In genomic region chr5:92554447-92555085, GRCh38 we compare ENCODE assay signal across 14 cellular contexts.
"Had no signal": no experiment of that assay in that cellular context is flagged by ENCODE, and none has a peak within 500 bp of the region (broad histone marks: within the 10 kb centered on the region; RNA-seq: fewer than 3 reads in every experiment).

No MANE protein-coding gene starts in this region.

- H3K27ac ChIP-seq: brain microvascular endothelial cell, parathyroid adenoma, testis, upper lobe of right lung had no signal

- H2AFZ ChIP-seq: parathyroid adenoma had no signal

- H3K36me3 ChIP-seq: brain microvascular endothelial cell, upper lobe of right lung had no signal

- H3K4me3 ChIP-seq: testis, upper lobe of right lung had no signal

- H3K4me1 ChIP-seq: parathyroid adenoma, upper lobe of right lung had no signal

- DNase-seq: activated CD4-positive, alpha-beta memory T cell treated with anti-CD3 and anti-CD28 coated beads for 36 hours; activated naive CD4-positive, alpha-beta T cell treated with Interleukin-2 at 50 U/mL for 16 hours; activated T-cell treated with anti-CD3 and anti-CD28 coated beads, Interleukin-2, amount 50 U/mL, for 72 hours; brain microvascular endothelial cell; hypothalamus; left colon; stimulated activated CD4-positive, alpha-beta T cell treated with anti-CD3 and anti-CD28 coated beads, Interleukin-15, amount 100 ng/mL, for 24 hours; stimulated activated CD4-positive, alpha-beta T cell treated with anti-CD3 and anti-CD28 coated beads, Interleukin-4, amount 100 ng/mL, for 24 hours; stimulated activated naive CD8-positive, alpha-beta T cell treated with anti-CD3 and anti-CD28 coated beads, Interleukin-15, amount 100 ng/mL, for 72 hours; T-helper 9 cell; testis; upper lobe of right lung had no signal

- H3K9me3 Mint-ChIP-seq: stimulated activated naive CD8-positive, alpha-beta T cell treated with anti-CD3 and anti-CD28 coated beads, Interleukin-15, amount 100 ng/mL, for 72 hours had no signal

- H3K4me3 Mint-ChIP-seq: activated CD4-positive, alpha-beta memory T cell treated with anti-CD3 and anti-CD28 coated beads for 36 hours; activated T-cell treated with anti-CD3 and anti-CD28 coated beads, Interleukin-2, amount 50 U/mL, for 72 hours; natural killer cell treated with Interleukin-12 subunit alpha and Interleukin-12 subunit beta and Interleukin-15 and Interleukin-18, amount 100 ng/mL, for 72 hours; stimulated activated naive CD8-positive, alpha-beta T cell treated with anti-CD3 and anti-CD28 coated beads, Interleukin-15, amount 100 ng/mL, for 72 hours had no signal

- H3K9ac ChIP-seq: parathyroid adenoma had no signal

- H3K4me1 Mint-ChIP-seq: stimulated activated naive CD8-positive, alpha-beta T cell treated with anti-CD3 and anti-CD28 coated beads, Interleukin-15, amount 100 ng/mL, for 72 hours had no signal

- H3K27me3 ChIP-seq: brain microvascular endothelial cell, testis, upper lobe of right lung had no signal

- H3K27me3 Mint-ChIP-seq: activated CD4-positive, alpha-beta memory T cell treated with anti-CD3 and anti-CD28 coated beads for 36 hours; natural killer cell treated with Interleukin-12 subunit alpha and Interleukin-12 subunit beta and Interleukin-15 and Interleukin-18, amount 100 ng/mL, for 72 hours; stimulated activated naive CD8-positive, alpha-beta T cell treated with anti-CD3 and anti-CD28 coated beads, Interleukin-15, amount 100 ng/mL, for 72 hours had no signal

- H3K79me2 ChIP-seq: parathyroid adenoma had no signal

- H3K36me3 Mint-ChIP-seq: activated CD4-positive, alpha-beta memory T cell treated with anti-CD3 and anti-CD28 coated beads for 36 hours; natural killer cell treated with Interleukin-12 subunit alpha and Interleukin-12 subunit beta and Interleukin-15 and Interleukin-18, amount 100 ng/mL, for 72 hours had no signal

- H3K27ac Mint-ChIP-seq: activated CD4-positive, alpha-beta memory T cell treated with anti-CD3 and anti-CD28 coated beads for 36 hours; activated T-cell treated with anti-CD3 and anti-CD28 coated beads, Interleukin-2, amount 50 U/mL, for 72 hours; natural killer cell treated with Interleukin-12 subunit alpha and Interleukin-12 subunit beta and Interleukin-15 and Interleukin-18, amount 100 ng/mL, for 72 hours; stimulated activated naive CD8-positive, alpha-beta T cell treated with anti-CD3 and anti-CD28 coated beads, Interleukin-15, amount 100 ng/mL, for 72 hours had no signal

- H3K9me3 ChIP-seq: testis, upper lobe of right lung had no signal
